Comparison of ENCODE assay signal across 8 cellular contexts in genomic region chr19:7395360-7395781, GRCh38. TPM values are rescaled to one million over a fixed set of nuclear protein-coding genes. Genes with fewer than 3 reads are reported as not detected.
DNase-seq lines count a peak whose midpoint lies in the region; ATAC-seq and TF ChIP-seq lines count a peak whose summit lies in the region.

No MANE protein-coding gene starts in this region.

- no peaks in the 10 kb centered on the region for H3K27me3 ChIP-seq in breast epithelium
- H3K27me3 ChIP-seq in right lobe of liver: no peaks in the 10 kb centered on the region
- H3K27me3 ChIP-seq in tibial artery: no peaks in the 10 kb centered on the region

- peak in 3 of 4 donors; percentile 19 to 21 (median 20) for ATAC-seq in right lobe of liver

- H3K4me1 ChIP-seq in breast epithelium: no peaks in the 10 kb centered on the region
- peaks cover 0 to 25% (median 10%) of the 10 kb centered on the region in 4 donors for H3K4me1 ChIP-seq in right lobe of liver
- H3K4me1 ChIP-seq in tibial artery: peaks cover 0 to 40% (median 22%) of the 10 kb centered on the region in 4 donors

- peaks cover 56% of the 10 kb centered on the region for H3K4me1 Mint-ChIP-seq in activated T-cell treated with anti-CD3 and anti-CD28 coated beads, Interleukin-2, amount 50 U/mL, for 24 hours (ENCODE audit: low read depth)
- peaks cover 26 to 37% (median 35%) of the 10 kb centered on the region in 3 donors for H3K4me1 Mint-ChIP-seq in IgD-negative memory B cell

- H3K27ac ChIP-seq in breast epithelium: peak overlapping the region; percentile 65 to 75
- peak overlapping the region; percentile 52 to 63 (median 62) for H3K27ac ChIP-seq in right lobe of liver
- peak overlapping the region; percentile 82 to 88 for H3K27ac ChIP-seq in tibial artery

- no peaks in the 10 kb centered on the region for H3K9me3 ChIP-seq in breast epithelium
- H3K9me3 ChIP-seq in right lobe of liver: no peaks in the 10 kb centered on the region
- no peaks in the 10 kb centered on the region for H3K9me3 ChIP-seq in tibial artery

- H3K27me3 Mint-ChIP-seq in activated T-cell treated with anti-CD3 and anti-CD28 coated beads, Interleukin-2, amount 50 U/mL, for 24 hours: no peaks in the 10 kb centered on the region
- H3K27me3 Mint-ChIP-seq in IgD-negative memory B cell: no peaks in the 10 kb centered on the region

- H3K9me3 Mint-ChIP-seq in activated T-cell treated with anti-CD3 and anti-CD28 coated beads, Interleukin-2, amount 50 U/mL, for 24 hours: no peaks in the 10 kb centered on the region
- H3K9me3 Mint-ChIP-seq in IgD-negative memory B cell: no peaks in the 10 kb centered on the region

- H3K4me3 ChIP-seq in breast epithelium: peak overlapping the region; percentile 77 to 100 (median 87)
- H3K4me3 ChIP-seq in right lobe of liver: peak overlapping the region; percentile 83 to 99 (median 95)
- peak overlapping the region; percentile 96 to 97 for H3K4me3 ChIP-seq in tibial artery

- intact Hi-C loops in breast epithelium (cut with DNase I; ENCODE audit: low total_unique reads) (no loop called here), right lobe of liver (cut with DNase I) (no loop called here), tibial artery (cut with DNase I; ENCODE audit: low total_unique reads) (loop anchor here (10.0 kb wide), 1 partner anchor 139 kb away; the partner anchor contains the start of gene PNPLA6)

- TF ChIP-seq POLR2A in breast epithelium (IDR thresholded peaks at IDR 0.05) (no peak), right lobe of liver (IDR thresholded peaks at IDR 0.05) (no peak)

- no peaks in the 10 kb centered on the region for H3K36me3 ChIP-seq in breast epithelium
- no peaks in the 10 kb centered on the region for H3K36me3 ChIP-seq in right lobe of liver
- no peaks in the 10 kb centered on the region for H3K36me3 ChIP-seq in tibial artery

- peaks cover 31% of the 10 kb centered on the region for H3K36me3 Mint-ChIP-seq in activated T-cell treated with anti-CD3 and anti-CD28 coated beads, Interleukin-2, amount 50 U/mL, for 24 hours (ENCODE audit: low read depth)
- H3K36me3 Mint-ChIP-seq in IgD-negative memory B cell: peaks cover 3% of the 10 kb centered on the region

- no peak for DNase-seq in activated T-cell treated with anti-CD3 and anti-CD28 coated beads, Interleukin-2, amount 50 U/mL, for 24 hours
- no peak for DNase-seq in activated T-cell treated with anti-CD3 and anti-CD28 coated beads, Interleukin-2, amount 50 U/mL, for 1 hour
- no peak for DNase-seq in breast epithelium (ENCODE audit: low spot score in 2 of 2)
- no peak for DNase-seq in right lobe of liver
- no peak for DNase-seq in tibial artery
- DNase-seq in NCI-H2171 treated with DMSO at 0.1 percent for 48 hours (lab: John Stamatoyannopoulos, UW): no peak
- no peak for DNase-seq in ecto neural progenitor cell (ENCODE audit: low spot score)

- peak overlapping the region; percentile 82 for H3K27ac Mint-ChIP-seq in activated T-cell treated with anti-CD3 and anti-CD28 coated beads, Interleukin-2, amount 50 U/mL, for 24 hours
- H3K27ac Mint-ChIP-seq in IgD-negative memory B cell: peak overlapping the region; percentile 81 to 92 (median 91)

- WGBS in right lobe of liver (ENCODE audit: insufficient coverage, low coverage, low lambda C conversion rate, missing lambda C conversion rate): 0% methylated on average over 6 of the region's 20 CpGs

- no peak for TF ChIP-seq CTCF in breast epithelium (IDR thresholded peaks at IDR 0.05)
- no peak for TF ChIP-seq CTCF in right lobe of liver (IDR thresholded peaks at IDR 0.05)
- no peak for TF ChIP-seq CTCF in tibial artery (IDR thresholded peaks at IDR 0.05)

- H3K4me3 Mint-ChIP-seq in activated T-cell treated with anti-CD3 and anti-CD28 coated beads, Interleukin-2, amount 50 U/mL, for 24 hours: peak overlapping the region; percentile 89
- peak overlapping the region; percentile 62 to 91 (median 78) for H3K4me3 Mint-ChIP-seq in IgD-negative memory B cell

RNA-seq across cellular contexts. Expression of gene ARHGEF18, which starts 46.6 kb away (rescaled TPM):
- polyA plus RNA-seq in IgD-negative memory B cell: 12.6 TPM
- 10 to 100 TPM; 16.8 to 23.3 (median 22.9) TPM for total RNA-seq in breast epithelium
- 10 to 100 TPM; 15.1 to 19.2 (median 17.7) TPM for total RNA-seq in right lobe of liver
